11 cellular contexts compared by ENCODE assay signal in genomic region chr4:55906999-55907398, GRCh38. TPM values are rescaled to one million over a fixed set of nuclear protein-coding genes. Genes with fewer than 3 reads are reported as not detected.
DNase-seq lines count a peak whose midpoint lies in the region; ATAC-seq, FAIRE-seq and TF ChIP-seq lines count a peak whose summit lies in the region.
"Had no signal": no experiment of that assay in that cellular context is flagged by ENCODE, and none has a peak within 500 bp of the region (broad histone marks: within the 10 kb centered on the region; RNA-seq: fewer than 3 reads in every experiment).

No MANE protein-coding gene starts in this region.

- peak in 1 of 2 experiments; percentile 10 for DNase-seq in A549 (ENCODE audit: low read depth in 1 of 2, low spot score in 1 of 2)
- DNase-seq in EH (ENCODE audit: low read depth), result peak; percentile 35
- peak; percentile 4 to 24 for DNase-seq in SW 1271 (lab: John Stamatoyannopoulos, UW)
- no peak for DNase-seq in globus pallidus (ENCODE audit: low spot score)
- no peak for DNase-seq in upper lobe of right lung
- DNase-seq in mucosa of gallbladder (ENCODE audit: low spot score), result no peak
- DNase-seq: H9; stimulated activated CD8-positive, alpha-beta memory T cell treated with anti-CD3 and anti-CD28 coated beads, Interleukin-4, amount 100 ng/mL, for 48 hours had no signal

- H3K4me2 ChIP-seq in A549, result peak overlapping the region; percentile 25; the same call in 1 of the 3 replicates

- no peak for FAIRE-seq in A549 (lab: Jason Lieb, UNC)
- FAIRE-seq: islet of Langerhans had no signal

- no peak for TF ChIP-seq RAD21 in A549 (conservative IDR thresholded peaks at IDR 0.05 in 1 of 2, IDR thresholded peaks at IDR 0.05 in 1 of 2)

- no peaks in the 10 kb centered on the region for H3K27me3 ChIP-seq in upper lobe of right lung

- WGBS in A549 (ENCODE audit: missing lambda C conversion rate), result 38% methylated on average over 3 of the region's 3 CpGs

- no peak for ATAC-seq in A549
- peak; percentile 63 for ATAC-seq in esophagus mucosa
- ATAC-seq in HG02840 (IDR thresholded peaks at IDR 0.05; ENCODE audit: low FRiP score, unreplicated experiment), result no peak
- no peak for ATAC-seq in upper lobe of right lung

- peaks cover 9% of the 10 kb centered on the region; the same call in 2 of the 3 replicates for H3K4me1 ChIP-seq in A549
- H3K4me1 ChIP-seq in upper lobe of right lung, result no peaks in the 10 kb centered on the region

- intact Hi-C loops in upper lobe of right lung (cut with DNase I), result no loop called here

- H3K27ac ChIP-seq in A549 (no peak overlapping the region), upper lobe of right lung (no peak overlapping the region)

- no peaks in the 10 kb centered on the region for H3K9me3 ChIP-seq in A549
- no peaks in the 10 kb centered on the region for H3K9me3 ChIP-seq in upper lobe of right lung

- peaks cover 13% of the 10 kb centered on the region for H3K36me3 ChIP-seq in upper lobe of right lung

- TF ChIP-seq CTCF in A549 (IDR thresholded peaks at IDR 0.05), result no peak
- TF ChIP-seq CTCF in upper lobe of right lung (IDR thresholded peaks at IDR 0.05), result no peak

- TF ChIP-seq POLR2A in A549 (IDR thresholded peaks at IDR 0.05; ENCODE audit: low read length), result no peak

- POLR2A ChIA-PET in A549 (lab: Yijun Ruan, JAX), result no interaction called here

- H3K4me3 ChIP-seq in A549 (no peak overlapping the region), upper lobe of right lung (no peak overlapping the region)

- TF ChIP-seq EP300 in A549 (IDR thresholded peaks at IDR 0.05), result no peak

- CTCF ChIA-PET in A549 (lab: Yijun Ruan, JAX), result interaction anchor here (1.0 kb wide), 1 partner anchor 39 kb away, joined by 3 read pairs; no protein-coding TSS in a partner anchor

TF ChIP-seq in A549, 52 proteins besides CTCF, POLR2A, EP300 and RAD21:
- TF ChIP-seq FOSL2 (IDR thresholded peaks at IDR 0.05), result no peak
- TF ChIP-seq FOSL2 (CRISPR knock-in tag; IDR thresholded peaks at IDR 0.05), result peak; percentile 33; the same call in 1 of the 2 replicates
- no peak for TF ChIP-seq HDAC2 (IDR thresholded peaks at IDR 0.05)

RNA-seq across cellular contexts. Expression of gene CEP135, which starts 41.7 kb away (rescaled TPM):
- polyA plus RNA-seq in A549 (2011; rRNA removed) (5.7 and 10.6 TPM in 2 replicates), A549 (2017; fragmentation: RNase III; extraction: RNeasy Plus Mini Kit Qiagen cat#74134 plus additional on column Dnase treatment) (7.1 to 8.0 TPM (median 7.3 TPM) in 3 replicates)
- 1.8 and 2.1 TPM in 2 replicates for polyA plus RNA-seq in A549 (2012; cell fraction: cytosol; rRNA removed)
- polyA plus RNA-seq in A549 (2012; cell fraction: nucleus; rRNA removed), result 2.0 and 3.7 TPM in 2 replicates
- 3.2 and 3.9 TPM in 2 replicates for polyA minus RNA-seq in A549 (2011; rRNA and poly(A)+ RNA removed)
- total RNA-seq in esophagus mucosa (4.0 TPM), upper lobe of right lung (6.8 TPM), mucosa of gallbladder (7.0 TPM)

RNA-seq across cellular contexts. Expression of gene EXOC1, which starts 53.6 kb away (rescaled TPM):
- polyA plus RNA-seq in A549 (2011; rRNA removed) (22.4 and 23.4 TPM in 2 replicates), A549 (2017; fragmentation: RNase III; extraction: RNeasy Plus Mini Kit Qiagen cat#74134 plus additional on column Dnase treatment) (12.8 to 14.6 TPM (median 13.0 TPM) in 3 replicates)
- 4.2 and 4.5 TPM in 2 replicates for polyA plus RNA-seq in A549 (2012; cell fraction: cytosol; rRNA removed)
- 5.2 and 6.8 TPM in 2 replicates for polyA plus RNA-seq in A549 (2012; cell fraction: nucleus; rRNA removed)
- polyA minus RNA-seq in A549 (2011; rRNA and poly(A)+ RNA removed), result 9.3 and 10.5 TPM in 2 replicates
- total RNA-seq in esophagus mucosa (39.6 TPM), upper lobe of right lung (32.9 TPM), mucosa of gallbladder (33.0 TPM)

Comparison
In these comparisons a context has a peak if more than half of its experiments do, and no peak if none do; other contexts are left out.
1. DNase-seq: peak in EH (single experiment) and SW 1271 (2 of 2); none in globus pallidus (single experiment), upper lobe of right lung (single experiment) and mucosa of gallbladder (single experiment).